16 cellular contexts compared by ENCODE assay signal in the genomic region with DNA sequence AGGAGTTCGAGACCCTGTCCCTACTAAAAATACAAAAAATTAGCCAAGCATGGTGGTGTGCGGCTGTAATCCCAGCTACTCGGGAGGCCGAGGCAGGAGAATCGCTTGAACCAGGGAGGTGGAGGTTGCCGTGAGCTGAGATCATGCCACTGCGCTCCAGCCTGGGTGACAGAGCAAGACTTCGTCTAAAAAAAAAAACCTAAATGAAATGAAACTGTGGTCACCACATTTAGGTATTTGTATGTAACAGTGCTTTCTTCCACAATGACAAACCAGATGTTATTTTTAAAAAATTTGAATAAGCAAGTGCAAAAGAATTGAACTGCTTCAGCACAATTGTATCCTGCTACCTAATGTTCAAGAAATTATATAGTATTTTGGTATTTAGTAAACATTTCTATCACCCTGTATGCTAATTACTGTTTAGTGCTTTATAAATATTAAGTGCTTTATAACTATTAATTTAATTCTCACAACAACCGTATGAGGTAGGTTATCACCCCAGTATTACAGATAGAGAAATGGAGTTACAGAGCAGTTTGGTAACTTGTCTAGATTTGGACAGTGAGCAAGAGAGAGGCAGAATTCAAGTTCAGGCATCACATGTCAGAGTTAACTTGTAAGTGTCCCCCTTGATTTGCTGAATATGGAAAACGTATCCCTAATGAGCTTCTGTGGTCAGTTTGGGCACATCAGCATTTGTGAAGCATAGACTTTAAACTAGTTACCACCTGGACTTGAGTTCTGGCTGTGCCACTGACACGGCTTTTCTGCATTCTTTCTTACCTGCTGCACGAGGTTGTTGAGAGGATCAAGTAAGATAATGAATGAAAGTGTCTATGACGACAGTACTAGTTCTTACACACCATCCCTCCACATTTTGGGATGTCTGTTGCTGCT.
A peak's percentile ranks its signal among the peaks of the same experiment; 100 is the strongest.
DNase-seq lines count a peak whose midpoint lies in the region; ATAC-seq and TF ChIP-seq lines count a peak whose summit lies in the region.
"Had no signal": no experiment of that assay in that cellular context is flagged by ENCODE, and none has a peak within 500 bp of the region (broad histone marks: within the 10 kb centered on the region; RNA-seq: fewer than 3 reads in every experiment).

No MANE protein-coding gene starts in this region.

- H3K27ac ChIP-seq in SU-DHL-6 (ENCODE audit: low read depth, low read length): peak overlapping the region; percentile 12; the same call in 1 of the 2 replicates
- H3K27ac ChIP-seq in effector memory CD4-positive, alpha-beta T cell (ENCODE audit: insufficient read depth, low read length, poor library complexity, severe bottlenecking): no peak overlapping the region
- H3K27ac ChIP-seq: stomach had no signal

- no peak for DNase-seq in effector memory CD4-positive, alpha-beta T cell
- DNase-seq in islet precursor cell (no peak), posterior cingulate gyrus (no peak), amygdala (lab: John Stamatoyannopoulos, UW) (no peak)
- DNase-seq: activated CD4-positive, alpha-beta T cell treated with anti-CD3 and anti-CD28 coated beads, Interleukin-2, amount 50 U/mL, for 48 hours; activated naive CD4-positive, alpha-beta T cell treated with anti-CD3 and anti-CD28 coated beads, Interleukin-2, amount 50 U/mL, for 16 hours; CD4-positive, CD25-positive, alpha-beta regulatory T cell; left colon; NCI-H1092; NCI-H774; stomach; SW 1271 had no signal

- 0 out of 2 replicates have a peak, but pooled peaks cover 3% of the 10 kb centered on the region for H4K20me1 ChIP-seq in SU-DHL-6 (ENCODE audit: low read depth, low read length)

- H3K4me2 ChIP-seq in SU-DHL-6 (ENCODE audit: low read depth, low read length, poor library complexity, severe bottlenecking): peak overlapping the region; percentile 28

- no peak overlapping the region for H3K4me3 ChIP-seq in SU-DHL-6 (ENCODE audit: insufficient read depth, low read length, poor library complexity, severe bottlenecking)
- H3K4me3 ChIP-seq in effector memory CD4-positive, alpha-beta T cell (ENCODE audit: insufficient read depth, low read depth, low read length, poor library complexity, severe bottlenecking): no peak overlapping the region
- H3K4me3 ChIP-seq: stomach had no signal

- no peaks in the 10 kb centered on the region for H3F3A ChIP-seq in SU-DHL-6 (ENCODE audit: insufficient read depth)

- no peak overlapping the region for H3K9ac ChIP-seq in SU-DHL-6 (ENCODE audit: low read length)

- H3K79me2 ChIP-seq in SU-DHL-6 (ENCODE audit: insufficient read depth, low read length): peaks cover 64% of the 10 kb centered on the region

- no peaks in the 10 kb centered on the region for H3K4me1 ChIP-seq in effector memory CD4-positive, alpha-beta T cell (ENCODE audit: control insufficient read depth, insufficient read depth, low read length, poor library complexity, severe bottlenecking)

- peaks cover 9% of the 10 kb centered on the region; the same call in 1 of the 2 replicates for H3K9me3 ChIP-seq in SU-DHL-6 (ENCODE audit: insufficient read depth, low read length)
- H3K9me3 ChIP-seq in effector memory CD4-positive, alpha-beta T cell (ENCODE audit: control insufficient read depth, low read length): no peaks in the 10 kb centered on the region

- no peak overlapping the region for H2AFZ ChIP-seq in SU-DHL-6 (ENCODE audit: low read depth, low read length, severe bottlenecking)

- no peaks in the 10 kb centered on the region for H3K9me2 ChIP-seq in SU-DHL-6 (replicated peaks; ENCODE audit: insufficient read depth, low read length)

- peaks cover 11% of the 10 kb centered on the region; the same call in 1 of the 2 replicates for H3K36me3 ChIP-seq in SU-DHL-6 (ENCODE audit: low read length)
- H3K36me3 ChIP-seq in effector memory CD4-positive, alpha-beta T cell (ENCODE audit: control insufficient read depth, insufficient read depth, low read length): no peaks in the 10 kb centered on the region
- H3K36me3 ChIP-seq: stomach had no signal

- intact Hi-C loops in posterior cingulate gyrus (cut with DNase I): no loop called here

- H3K27me3 ChIP-seq in SU-DHL-6 (ENCODE audit: low read length): no peaks in the 10 kb centered on the region
- no peaks in the 10 kb centered on the region for H3K27me3 ChIP-seq in effector memory CD4-positive, alpha-beta T cell (replicated peaks; ENCODE audit: control insufficient read depth, insufficient read depth, low read length, poor library complexity, severe bottlenecking)
- H3K27me3 ChIP-seq: stomach had no signal

- no peak for TF ChIP-seq CTCF in SU-DHL-6 (IDR thresholded peaks at IDR 0.05; ENCODE audit: insufficient read depth, low read length, poor library complexity, severe bottlenecking)

- ATAC-seq in GM18508 (IDR thresholded peaks at IDR 0.05; ENCODE audit: insufficient read depth, unreplicated experiment) (peak; percentile 73), GM21447 (IDR thresholded peaks at IDR 0.05; ENCODE audit: unreplicated experiment) (peak; percentile 90), HG03064 (IDR thresholded peaks at IDR 0.05; ENCODE audit: low read depth, unreplicated experiment) (peak; percentile 83)
- ATAC-seq: left colon had no signal
